1 cellular context compared by ENCODE assay signal in genomic region chr3:61593630-61594029, GRCh38.
TF ChIP-seq lines count a peak whose summit lies in the region.

No MANE protein-coding gene starts in this region.

TF ChIP-seq in GM23338, 12 proteins besides CTCF, POLR2A, EP300 and RAD21 (continued from another document):
- no peak for TF ChIP-seq ZNF462 (CRISPR knock-in tag; IDR thresholded peaks at IDR 0.05)
